Comparison of ENCODE assay signal across 22 cellular contexts in the genomic region with DNA sequence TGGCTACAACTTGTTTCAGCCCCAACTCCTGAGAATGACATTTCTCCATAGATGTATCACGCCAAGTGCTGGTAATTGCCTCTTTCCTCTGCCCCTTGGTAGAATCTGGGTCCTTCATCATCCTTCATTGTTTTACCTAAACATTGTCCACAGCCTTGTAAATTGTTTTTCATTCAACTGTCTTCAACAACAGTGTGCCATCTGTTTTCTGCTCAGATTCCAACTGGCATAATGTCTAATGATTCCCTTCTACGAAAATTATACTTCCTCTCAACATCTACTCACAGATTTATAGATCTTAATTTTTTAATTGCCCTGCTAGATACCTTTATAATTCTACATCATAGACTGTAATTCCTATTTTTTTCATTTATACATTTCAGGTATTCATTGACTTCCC.
DNase-seq lines count a peak whose midpoint lies in the region; FAIRE-seq and TF ChIP-seq lines count a peak whose summit lies in the region.
"Had no signal": no experiment of that assay in that cellular context is flagged by ENCODE, and none has a peak within 500 bp of the region (broad histone marks: within the 10 kb centered on the region; RNA-seq: fewer than 3 reads in every experiment).

No MANE protein-coding gene starts in this region.

- H3K27ac Mint-ChIP-seq in MCF 10A (ENCODE audit: low read depth, unreplicated experiment) (peak overlapping the region; percentile 40), mesothelial cell of epicardium (peak overlapping the region; percentile 78)
- H3K27ac Mint-ChIP-seq: B cell; CD4-positive, CD25-positive, alpha-beta regulatory T cell; CD8-positive, alpha-beta T cell had no signal

- peaks cover 5% of the 10 kb centered on the region for H3K36me3 Mint-ChIP-seq in MCF 10A (ENCODE audit: insufficient read depth, unreplicated experiment)
- H3K36me3 Mint-ChIP-seq in mesothelial cell of epicardium: peaks cover 2% of the 10 kb centered on the region
- H3K36me3 Mint-ChIP-seq: CD4-positive, CD25-positive, alpha-beta regulatory T cell; CD8-positive, alpha-beta T cell had no signal

- no peak for TF ChIP-seq CTCF in MCF 10A (IDR thresholded peaks at IDR 0.05; ENCODE audit: unreplicated experiment)
- TF ChIP-seq CTCF in breast epithelium (IDR thresholded peaks at IDR 0.05): no peak
- TF ChIP-seq CTCF in mesothelial cell of epicardium (IDR thresholded peaks at IDR 0.05; ENCODE audit: unreplicated experiment): no peak

- H3K4me3 Mint-ChIP-seq in MCF 10A (ENCODE audit: unreplicated experiment) (no peak overlapping the region), mesothelial cell of epicardium (no peak overlapping the region)
- H3K4me3 Mint-ChIP-seq: B cell; CD4-positive, CD25-positive, alpha-beta regulatory T cell; CD8-positive, alpha-beta T cell had no signal

- intact Hi-C loops in MCF 10A (cut with micrococcal nuclease) (no loop called here), breast epithelium (cut with DNase I; ENCODE audit: low total_unique reads) (no loop called here)

- H3K27ac ChIP-seq in breast epithelium: no peak overlapping the region
- H3K27ac ChIP-seq: BLaER1, C4-2B had no signal

- no peak overlapping the region for H3K4me3 ChIP-seq in breast epithelium
- H3K4me3 ChIP-seq: BLaER1 had no signal

- no peaks in the 10 kb centered on the region for H3K27me3 Mint-ChIP-seq in MCF 10A (ENCODE audit: insufficient read depth, unreplicated experiment)
- H3K27me3 Mint-ChIP-seq in mesothelial cell of epicardium (ENCODE audit: low read depth): no peaks in the 10 kb centered on the region
- H3K27me3 Mint-ChIP-seq: B cell; CD4-positive, CD25-positive, alpha-beta regulatory T cell had no signal

- DNase-seq in MCF 10A (ENCODE audit: unreplicated experiment): no peak
- DNase-seq in breast epithelium (ENCODE audit: low spot score in 2 of 2): no peak
- DNase-seq in H54 (ENCODE audit: insufficient read length, low spot score): no peak
- DNase-seq in cerebellar cortex (ENCODE audit: low spot score): peak; percentile 50
- no peak for DNase-seq in mesothelial cell of epicardium (ENCODE audit: low spot score in 2 of 2, unreplicated experiment in 2 of 2)
- DNase-seq in NCI-H510A treated with DMSO at 0.1 percent for 48 hours (lab: John Stamatoyannopoulos, UW): no peak
- no peak for DNase-seq in islet precursor cell
- DNase-seq in occipital lobe (lab: John Stamatoyannopoulos, UW): no peak
- DNase-seq: Caco-2; CD4-positive, CD25-positive, alpha-beta regulatory T cell; CD8-positive, alpha-beta T cell; DMS153; DMS79; EL; GF-D8; GOT3; H7; HCEC 1CT had no signal

- no peak for TF ChIP-seq POLR2A in breast epithelium (IDR thresholded peaks at IDR 0.05)
- TF ChIP-seq POLR2A in H54 (IDR thresholded peaks at IDR 0.05; ENCODE audit: low read depth, low read length): no peak

- H3K9me3 ChIP-seq in breast epithelium: no peaks in the 10 kb centered on the region
- H3K9me3 ChIP-seq: BLaER1, Caco-2 had no signal

- no peaks in the 10 kb centered on the region for H3K4me1 ChIP-seq in breast epithelium
- H3K4me1 ChIP-seq: BLaER1, Caco-2 had no signal

- H3K4me1 Mint-ChIP-seq in MCF 10A (ENCODE audit: insufficient read depth, unreplicated experiment): peaks cover 15% of the 10 kb centered on the region
- H3K4me1 Mint-ChIP-seq in mesothelial cell of epicardium: peaks cover 30% of the 10 kb centered on the region

- peak; percentile 20 for FAIRE-seq in H54 (lab: Jason Lieb, UNC)
- FAIRE-seq: GM12891 had no signal

- CTCF ChIA-PET in MCF 10A (lab: Yijun Ruan, JAX): no interaction called here

- POLR2A ChIA-PET in MCF 10A (lab: Yijun Ruan, JAX): interaction anchor here (0.9 kb wide), 1 partner anchor 122 kb away, joined by 7 read pairs; no protein-coding TSS in a partner anchor

- no peaks in the 10 kb centered on the region for H3K27me3 ChIP-seq in breast epithelium
- H3K27me3 ChIP-seq: BLaER1 had no signal

- H3K9me3 Mint-ChIP-seq in MCF 10A (ENCODE audit: unreplicated experiment): peaks cover 14% of the 10 kb centered on the region
- peaks cover 12% of the 10 kb centered on the region for H3K9me3 Mint-ChIP-seq in mesothelial cell of epicardium
- H3K9me3 Mint-ChIP-seq: CD8-positive, alpha-beta T cell had no signal

- no TSS peak for BruUV-seq in MCF 10A (replicated peaks; lab: Mats Ljungman, UMichigan)

- H3K36me3 ChIP-seq in breast epithelium: no peaks in the 10 kb centered on the region
- H3K36me3 ChIP-seq: BLaER1 had no signal
